Comparison of ENCODE assay signal across 8 cellular contexts in the genomic region with DNA sequence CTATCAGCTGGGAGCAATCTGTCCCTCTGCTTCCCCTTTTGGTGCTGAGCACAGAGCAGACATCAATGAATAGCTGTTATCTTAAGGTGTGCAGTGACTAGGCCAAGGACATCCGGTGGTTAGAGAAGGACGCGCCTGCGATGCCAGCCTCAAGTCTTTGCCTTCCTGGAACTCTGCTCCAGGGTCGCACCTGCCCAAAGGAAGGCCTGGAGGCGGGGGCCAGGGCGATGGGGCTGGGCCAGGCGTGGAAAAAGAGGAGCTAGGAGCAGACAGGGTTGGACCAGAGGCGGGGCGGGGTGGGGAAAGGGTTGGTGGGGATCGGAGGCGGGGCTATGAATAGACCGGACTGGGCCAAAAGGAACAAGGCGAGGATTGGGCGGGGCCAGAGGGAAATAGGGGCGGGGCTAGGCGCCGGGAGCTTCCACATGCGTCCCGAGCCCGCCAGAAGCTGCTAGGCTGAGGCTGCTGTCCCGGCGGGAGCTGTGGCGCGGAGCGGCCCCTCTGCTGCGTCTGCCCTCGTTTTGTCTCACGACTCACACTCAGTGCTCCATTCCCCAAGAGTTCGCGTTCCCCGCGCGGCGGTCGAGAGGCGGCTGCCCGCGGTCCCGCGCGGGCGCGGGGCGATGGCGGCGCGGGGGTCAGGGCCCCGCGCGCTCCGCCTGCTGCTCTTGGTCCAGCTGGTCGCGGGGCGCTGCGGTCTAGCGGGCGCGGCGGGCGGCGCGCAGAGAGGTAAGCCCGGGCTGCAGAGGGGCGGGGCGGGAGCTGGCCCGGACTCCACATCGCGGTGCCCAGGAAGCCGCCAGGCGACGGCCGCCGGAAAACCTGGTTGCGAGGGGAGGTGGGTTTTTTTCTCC. TPM values are rescaled to one million over a fixed set of nuclear protein-coding genes. Genes with fewer than 3 reads are reported as not detected.
DNase-seq lines count a peak whose midpoint lies in the region; ATAC-seq and TF ChIP-seq lines count a peak whose summit lies in the region.

TSS of gene CHRNA5 (plus strand) at position 424 of the 854 bp plus-strand sequence. CDS start at position 624, 200 bp downstream.

- POLR2A ChIA-PET in Caco-2 (lab: Charles Lee), result interaction anchor here (0.6 to 1.6 kb wide), 7 partner anchors 23 to 266 kb away, joined by 3 to 13 read pairs (median 6); partner anchors contain the start of genes PSMA4 and SKIC8

- peaks cover 13% of the 10 kb centered on the region for H3K4me1 Mint-ChIP-seq in Caco-2 (ENCODE audit: low read depth, unreplicated experiment)
- H3K4me1 Mint-ChIP-seq in activated T-cell treated with anti-CD3 and anti-CD28 coated beads, Interleukin-2, amount 50 U/mL, for 24 hours (ENCODE audit: low read depth), result peaks cover 26% of the 10 kb centered on the region
- H3K4me1 Mint-ChIP-seq in neural crest cell, result peaks cover 24% of the 10 kb centered on the region

- peak; percentile 68 for ATAC-seq in GM21447 (IDR thresholded peaks at IDR 0.05; ENCODE audit: unreplicated experiment)

- TF ChIP-seq RAD21 in Ishikawa (IDR thresholded peaks at IDR 0.05; ENCODE audit: low read depth), result no peak

- no TSS peak for BruUV-seq in Caco-2 (replicated peaks; lab: Mats Ljungman, UMichigan)

- H3K4me3 ChIP-seq in Caco-2 (ENCODE audit: low read depth, low read length), result peak within 1 kb of the TSS; percentile 64

- DNase-seq in Caco-2 (peak; percentile 85 to 92), OCI-M2 (lab: John Stamatoyannopoulos, UW; ENCODE audit: unreplicated experiment) (peak; percentile 63), fibroblast of gingiva (ENCODE audit: low read depth) (peak; percentile 75), neural crest cell (ENCODE audit: low read depth, low spot score) (peak; percentile 98), stromal cell of bone marrow (ENCODE audit: low read depth) (peak; percentile 35)
- peak; percentile 87 for DNase-seq in activated T-cell treated with anti-CD3 and anti-CD28 coated beads, Interleukin-2, amount 50 U/mL, for 24 hours

- H3K27ac Mint-ChIP-seq in Caco-2 (ENCODE audit: unreplicated experiment), result peak within 1 kb of the TSS; percentile 80
- H3K27ac Mint-ChIP-seq in activated T-cell treated with anti-CD3 and anti-CD28 coated beads, Interleukin-2, amount 50 U/mL, for 24 hours, result peak within 1 kb of the TSS; percentile 61
- peak within 1 kb of the TSS; percentile 95 for H3K27ac Mint-ChIP-seq in neural crest cell (ENCODE audit: unreplicated experiment)

- CTCF ChIA-PET in Caco-2 (lab: Charles Lee), result interaction anchor here (0.6 to 1.5 kb wide), 8 partner anchors 9 to 372 kb away, joined by 3 to 5 read pairs (median 3); no protein-coding TSS in a partner anchor

- TF ChIP-seq EP300 in Ishikawa (IDR thresholded peaks at IDR 0.05; ENCODE audit: borderline replicate concordance), result no peak

- no peaks in the 10 kb centered on the region for H3K36me3 Mint-ChIP-seq in Caco-2 (ENCODE audit: insufficient read depth, unreplicated experiment)
- no peaks in the 10 kb centered on the region for H3K36me3 Mint-ChIP-seq in activated T-cell treated with anti-CD3 and anti-CD28 coated beads, Interleukin-2, amount 50 U/mL, for 24 hours (ENCODE audit: low read depth)
- no peaks in the 10 kb centered on the region for H3K36me3 Mint-ChIP-seq in neural crest cell (ENCODE audit: low read depth)

- H3K36me3 ChIP-seq in Caco-2 (ENCODE audit: control insufficient read depth, insufficient read depth, low read length), result no peaks in the 10 kb centered on the region

- H3K27me3 Mint-ChIP-seq in Caco-2 (ENCODE audit: insufficient read depth, unreplicated experiment), result peaks cover 2% of the 10 kb centered on the region
- H3K27me3 Mint-ChIP-seq in activated T-cell treated with anti-CD3 and anti-CD28 coated beads, Interleukin-2, amount 50 U/mL, for 24 hours, result peaks cover 32% of the 10 kb centered on the region
- peaks cover 16% of the 10 kb centered on the region for H3K27me3 Mint-ChIP-seq in neural crest cell (ENCODE audit: low read depth)

- H3K4me3 Mint-ChIP-seq in Caco-2 (ENCODE audit: unreplicated experiment), result peak within 1 kb of the TSS; percentile 91
- H3K4me3 Mint-ChIP-seq in activated T-cell treated with anti-CD3 and anti-CD28 coated beads, Interleukin-2, amount 50 U/mL, for 24 hours, result peak within 1 kb of the TSS; percentile 84
- H3K4me3 Mint-ChIP-seq in neural crest cell, result peak within 1 kb of the TSS; percentile 97

- TF ChIP-seq CTCF in Caco-2 (IDR thresholded peaks at IDR 0.05; ENCODE audit: insufficient read depth in 1 of 2, low read depth in 1 of 2, low read length in 1 of 2, severe bottlenecking in 1 of 2, unreplicated experiment in 1 of 2), result no peak
- TF ChIP-seq CTCF in neural crest cell (conservative IDR thresholded peaks at IDR 0.05), result no peak

- H3K9me3 ChIP-seq in Caco-2, result no peaks in the 10 kb centered on the region

- H3K4me1 ChIP-seq in Caco-2, result no peaks in the 10 kb centered on the region

- intact Hi-C loops in Caco-2 (cut with micrococcal nuclease; ENCODE audit: unreplicated experiment), result loop anchor here (1.0 kb wide), 1 partner anchor 24 kb away; no protein-coding TSS in a partner anchor

- H3K27me3 ChIP-seq in Caco-2 (replicated peaks; ENCODE audit: control insufficient read depth, insufficient read depth, low read length), result no peaks in the 10 kb centered on the region

- H3K9me3 Mint-ChIP-seq in Caco-2 (ENCODE audit: unreplicated experiment) (no peaks in the 10 kb centered on the region), neural crest cell (no peaks in the 10 kb centered on the region)
- H3K9me3 Mint-ChIP-seq in activated T-cell treated with anti-CD3 and anti-CD28 coated beads, Interleukin-2, amount 50 U/mL, for 24 hours, result no peaks in the 10 kb centered on the region

TF ChIP-seq in Ishikawa, 13 proteins besides CTCF, POLR2A, EP300 and RAD21:
- no peak for TF ChIP-seq EGR1 (IDR thresholded peaks at IDR 0.05)
- peak; percentile 70 for TF ChIP-seq MAX (IDR thresholded peaks at IDR 0.05)
- TF ChIP-seq TAF1 (IDR thresholded peaks at IDR 0.05; ENCODE audit: low read depth), result peak; percentile 84

RNA-seq across cellular contexts. Expression of gene CHRNA5, which starts in this region (rescaled TPM):
- 12.0 and 12.9 TPM in 2 replicates for total RNA-seq in Caco-2 (2022)
- 23.0 and 23.6 TPM in 2 replicates for total RNA-seq in neural crest cell

Comparison
In these comparisons a context has a peak if more than half of its experiments do, and no peak if none do; other contexts are left out.
1. Peak in every context shown above with its lines: DNase-seq, ATAC-seq and H3K4me3 ChIP-seq.
2. DNase-seq: peak in every context shown above with its lines; median percentile 98 in neural crest cell; 88 in Caco-2; 87 in activated T-cell treated with anti-CD3 and anti-CD28 coated beads, Interleukin-2, amount 50 U/mL, for 24 hours; 75 in fibroblast of gingiva; 63 in OCI-M2; 35 in stromal cell of bone marrow.